9 cellular contexts compared by ENCODE assay signal in the genomic region with DNA sequence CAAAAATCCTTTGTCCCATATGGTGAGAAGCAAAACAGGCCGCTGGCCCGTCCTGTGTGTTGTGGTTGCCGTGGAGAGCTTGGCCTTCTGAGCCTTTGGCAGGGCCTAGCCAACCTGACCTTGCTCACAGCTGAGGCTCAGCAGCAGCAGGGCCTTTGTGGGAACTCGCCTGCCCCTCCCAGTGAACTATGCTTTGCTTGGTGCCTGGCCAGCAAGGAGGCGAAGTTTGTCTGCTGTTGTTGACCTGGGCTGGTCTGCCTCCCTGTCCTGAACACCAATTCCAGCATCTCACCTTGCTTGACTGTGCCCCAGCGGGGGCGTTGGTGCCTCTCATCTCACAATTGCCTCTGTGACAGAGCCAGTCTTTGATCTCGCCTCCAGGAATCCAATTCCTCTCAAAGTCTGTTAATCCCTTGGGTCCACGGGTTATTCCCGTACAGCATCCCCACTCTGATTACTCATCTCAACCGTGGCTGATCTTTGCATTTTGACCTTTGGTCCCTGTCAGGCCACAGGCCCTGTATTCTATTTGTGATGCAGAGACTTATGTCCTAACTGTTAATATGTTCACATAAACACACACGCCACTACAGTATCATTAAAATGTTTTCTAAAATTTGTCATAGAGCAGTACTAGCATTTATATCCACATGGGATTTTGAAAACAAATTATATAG. TPM values are rescaled to one million over a fixed set of nuclear protein-coding genes. Genes with fewer than 3 reads are reported as not detected.
DNase-seq lines count a peak whose midpoint lies in the region; ATAC-seq and TF ChIP-seq lines count a peak whose summit lies in the region.
"Had no signal": no experiment of that assay in that cellular context is flagged by ENCODE, and none has a peak within 500 bp of the region (broad histone marks: within the 10 kb centered on the region; RNA-seq: fewer than 3 reads in every experiment).

No MANE protein-coding gene starts in this region.

- in situ Hi-C loops in astrocyte of the spinal cord (cut with HindIII; ENCODE audit: low sequenced_read_pairs), result no loop called here

- H3K4me3 ChIP-seq in astrocyte of the spinal cord (ENCODE audit: low read depth, low read length), result no peak overlapping the region
- H3K4me3 ChIP-seq in iPS-20b (ENCODE audit: low read length), result no peak overlapping the region
- no peak overlapping the region for H3K4me3 ChIP-seq in skeletal muscle satellite cell (ENCODE audit: low read length)

- peak; percentile 47 for ATAC-seq in GM19463 (IDR thresholded peaks at IDR 0.05; ENCODE audit: unreplicated experiment)
- no peak for ATAC-seq in GM19035 (IDR thresholded peaks at IDR 0.05; ENCODE audit: unreplicated experiment)

- H3K36me3 ChIP-seq in iPS-20b (ENCODE audit: insufficient read depth, low read depth, low read length), result no peaks in the 10 kb centered on the region
- H3K36me3 ChIP-seq in skeletal muscle satellite cell (ENCODE audit: insufficient read depth, low read length), result no peaks in the 10 kb centered on the region

- H3K4me1 ChIP-seq in iPS-20b (ENCODE audit: insufficient read depth, low read length), result no peaks in the 10 kb centered on the region; the same call in 1 of the 2 replicates
- peaks cover 17% of the 10 kb centered on the region for H3K4me1 ChIP-seq in skeletal muscle satellite cell (ENCODE audit: control insufficient read depth, insufficient read depth, low read length)

- DNase-seq in astrocyte of the spinal cord (ENCODE audit: low read depth, low spot score) (peak; percentile 87), NCI-H1048 (lab: John Stamatoyannopoulos, UW) (no peak), A172 (ENCODE audit: low spot score) (no peak), NCI-H2107 (lab: John Stamatoyannopoulos, UW) (no peak)
- DNase-seq: effector CD8-positive, alpha-beta T cell had no signal

- H3K4me2 ChIP-seq in skeletal muscle satellite cell (ENCODE audit: low read length), result peak overlapping the region; percentile 18

- TF ChIP-seq CTCF in astrocyte of the spinal cord (IDR thresholded peaks at IDR 0.05; ENCODE audit: low read depth, low read length), result no peak

- H3K9ac ChIP-seq in iPS-20b (ENCODE audit: low read depth, low read length) (0 out of 2 replicates have a peak overlapping the region, but pooled peaks have one; percentile 20), skeletal muscle satellite cell (ENCODE audit: low read depth, low read length) (peak overlapping the region; percentile 0)

- no peak overlapping the region for H3K27ac ChIP-seq in iPS-20b (ENCODE audit: low read length)

- H3K9me3 ChIP-seq in iPS-20b (ENCODE audit: insufficient read depth, low read depth, low read length) (no peaks in the 10 kb centered on the region), skeletal muscle satellite cell (replicated peaks; ENCODE audit: low read length) (no peaks in the 10 kb centered on the region)

- H3K27me3 ChIP-seq in iPS-20b (ENCODE audit: insufficient read depth, low read length) (no peaks in the 10 kb centered on the region), skeletal muscle satellite cell (ENCODE audit: control insufficient read depth, insufficient read depth, low read length) (no peaks in the 10 kb centered on the region)

RNA-seq across cellular contexts. Expression of a gene that starts 22.6 kb away (rescaled TPM):
- total RNA-seq in skeletal muscle satellite cell (2012; rRNA removed), result 26.9 and 32.3 TPM in 2 replicates
- total RNA-seq in A172 (2014; rRNA removed; shearing (Covaris generic)), result 51.9 and 64.0 TPM in 2 replicates

RNA-seq across cellular contexts. Expression of a gene that starts 26.5 kb away (rescaled TPM):
- 1.0 and 6.3 TPM in 2 replicates for total RNA-seq in skeletal muscle satellite cell (2012; rRNA removed)
- total RNA-seq in A172 (2014; rRNA removed; shearing (Covaris generic)), result 0.84 TPM in 1 of 2 replicates, not detected in the other
